ENCODE assay signal across 10 cellular contexts in genomic region chr1:163875214-163875926, GRCh38.
DNase-seq lines count a peak whose midpoint lies in the region; ATAC-seq, FAIRE-seq and TF ChIP-seq lines count a peak whose summit lies in the region.
"Had no signal": no experiment of that assay in that cellular context is flagged by ENCODE, and none has a peak within 500 bp of the region (broad histone marks: within the 10 kb centered on the region; RNA-seq: fewer than 3 reads in every experiment).

No MANE protein-coding gene starts in this region.

- peaks cover 43% of the 10 kb centered on the region for H3K4me1 Mint-ChIP-seq in mesothelial cell of epicardium

- DNase-seq in colonic mucosa, result peak; percentile 35
- DNase-seq in mesothelial cell of epicardium (ENCODE audit: low spot score in 2 of 2, unreplicated experiment in 2 of 2), result peak in 1 of 2 experiments; percentile 38
- no peak for DNase-seq in stimulated activated naive CD8-positive, alpha-beta T cell treated with anti-CD3 and anti-CD28 coated beads, Interleukin-15, Interleukin-2, amounts not matched to agents 100 U/mL and 50 U/mL, for 24 hours
- DNase-seq in NCI-H526 treated with DMSO at 0.1 percent for 48 hours (lab: John Stamatoyannopoulos, UW), result no peak
- no peak for DNase-seq in H54 (ENCODE audit: insufficient read length, low spot score)

- H3K9me3 Mint-ChIP-seq in mesothelial cell of epicardium, result peaks cover under 1% of the 10 kb centered on the region

- H3K36me3 ChIP-seq in HUES6 (ENCODE audit: control insufficient read depth, insufficient read depth, low read length) (no peaks in the 10 kb centered on the region), colonic mucosa (no peaks in the 10 kb centered on the region)
- H3K36me3 ChIP-seq: cardiac muscle cell had no signal

- H3K27me3 ChIP-seq in HUES6 (ENCODE audit: control insufficient read depth, insufficient read depth, low read length) (no peaks in the 10 kb centered on the region), colonic mucosa (no peaks in the 10 kb centered on the region)
- H3K27me3 ChIP-seq: cardiac muscle cell had no signal

- FAIRE-seq in H54 (lab: Jason Lieb, UNC), result no peak

- no peak for TF ChIP-seq POLR2A in H54 (IDR thresholded peaks at IDR 0.05; ENCODE audit: low read depth, low read length)

- no peaks in the 10 kb centered on the region for H3K9me3 ChIP-seq in HUES6 (ENCODE audit: control insufficient read depth, insufficient read depth, low read depth, low read length)
- no peaks in the 10 kb centered on the region for H3K9me3 ChIP-seq in colonic mucosa

- H3K9ac ChIP-seq in HUES6 (ENCODE audit: low read length), result peak overlapping the region; percentile 26
- no peak overlapping the region for H3K9ac ChIP-seq in colonic mucosa (ENCODE audit: low read depth in 2 of 2, low read length in 2 of 2)

- H3K4me3 Mint-ChIP-seq in mesothelial cell of epicardium, result peak overlapping the region; percentile 1

- no peaks in the 10 kb centered on the region for H3K27me3 Mint-ChIP-seq in mesothelial cell of epicardium (ENCODE audit: low read depth)

- no peaks in the 10 kb centered on the region for H3K36me3 Mint-ChIP-seq in mesothelial cell of epicardium

- intact Hi-C loops in colonic mucosa (cut with DNase I), result no loop called here

- H3K27ac Mint-ChIP-seq in mesothelial cell of epicardium, result peak overlapping the region; percentile 77

- H3K4me1 ChIP-seq in HUES6 (ENCODE audit: control insufficient read depth, insufficient read depth, low read length) (no peaks in the 10 kb centered on the region; the same call in 1 of the 2 replicates), colonic mucosa (no peaks in the 10 kb centered on the region)

- H3K4me3 ChIP-seq in HUES6 (ENCODE audit: low read depth, low read length) (no peak overlapping the region), colonic mucosa (no peak overlapping the region)
- H3K4me3 ChIP-seq: cardiac muscle cell had no signal

- ATAC-seq in stimulated activated naive CD8-positive, alpha-beta T cell treated with anti-CD3 and anti-CD28 coated beads, Interleukin-15, Interleukin-2, amounts not matched to agents 100 U/mL and 50 U/mL, for 24 hours, result no peak
- no peak for ATAC-seq in GM18861 (IDR thresholded peaks at IDR 0.05; ENCODE audit: unreplicated experiment)

- no peak for TF ChIP-seq CTCF in 22Rv1 (IDR thresholded peaks at IDR 0.05)
- TF ChIP-seq CTCF in colonic mucosa (IDR thresholded peaks at IDR 0.05), result no peak
- no peak for TF ChIP-seq CTCF in mesothelial cell of epicardium (IDR thresholded peaks at IDR 0.05; ENCODE audit: unreplicated experiment)

- H3K27ac ChIP-seq in 22Rv1 (peak overlapping the region; percentile 56), HUES6 (ENCODE audit: low read depth, low read length) (no peak overlapping the region), colonic mucosa (peak overlapping the region; percentile 30)
- H3K27ac ChIP-seq: C4-2B, cardiac muscle cell had no signal
